In genomic region chr1:66678151-66678550, GRCh38 we compare ENCODE assay signal across 24 cellular contexts.
DNase-seq lines count a peak whose midpoint lies in the region; ATAC-seq and TF ChIP-seq lines count a peak whose summit lies in the region.
"Had no signal": no experiment of that assay in that cellular context is flagged by ENCODE, and none has a peak within 500 bp of the region (broad histone marks: within the 10 kb centered on the region; RNA-seq: fewer than 3 reads in every experiment).

No MANE protein-coding gene starts in this region.

- H3K4me3 ChIP-seq in RWPE2 (ENCODE audit: severe bottlenecking) (no peak overlapping the region), thoracic aorta (no peak overlapping the region)
- H3K4me3 ChIP-seq: MG63, SJCRH30 had no signal

- H3K36me3 ChIP-seq in RWPE2 (ENCODE audit: low read depth): no peaks in the 10 kb centered on the region
- no peaks in the 10 kb centered on the region for H3K36me3 ChIP-seq in thoracic aorta
- H3K36me3 ChIP-seq: MG63, SJCRH30 had no signal

- no peak for TF ChIP-seq CTCF in RWPE2 (IDR thresholded peaks at IDR 0.05; ENCODE audit: poor library complexity, severe bottlenecking)
- TF ChIP-seq CTCF in thoracic aorta (IDR thresholded peaks at IDR 0.05): no peak

- no peak for ATAC-seq in RWPE2 (ENCODE audit: low read depth)
- ATAC-seq in thoracic aorta (ENCODE audit: insufficient number of reproducible peaks, low FRiP score, low read depth): no peak
- ATAC-seq: CD8-positive, alpha-beta T cell; HCT116; Panc1 had no signal

- H3K4me1 ChIP-seq in RWPE2 (ENCODE audit: insufficient read depth, poor library complexity, severe bottlenecking) (no peaks in the 10 kb centered on the region), thoracic aorta (ENCODE audit: control insufficient read depth in 1 of 2, low read depth in 2 of 2) (peaks cover 24 to 51% of the 10 kb centered on the region in 2 donors)
- H3K4me1 ChIP-seq: Caco-2, SJCRH30 had no signal

- DNase-seq in EH (ENCODE audit: low read depth): peak; percentile 18
- no peak for DNase-seq in RWPE2 (ENCODE audit: low spot score)
- DNase-seq in dermis blood vessel endothelial cell: peak; percentile 2
- no peak for DNase-seq in thoracic aorta (ENCODE audit: low spot score)
- DNase-seq in EL: no peak
- DNase-seq in NCI-H2196 (lab: John Stamatoyannopoulos, UW; ENCODE audit: unreplicated experiment): no peak
- no peak for DNase-seq in KG1 (lab: John Stamatoyannopoulos, UW)
- DNase-seq: Caco-2; CD8-positive, alpha-beta T cell; GF-D8; KBM-7; MG63; NCI-H1048; NCI-H1417 treated with DMSO at 0.1 percent for 48 hours; NCI-H1694 treated with DMSO at 0.1 percent for 48 hours; NCI-H2081; NCI-H226; NCI-H510A; NCI-H69; SJCRH30 had no signal

- H3K27me3 ChIP-seq in RWPE2 (ENCODE audit: insufficient read depth, poor library complexity, severe bottlenecking): no peaks in the 10 kb centered on the region
- no peaks in the 10 kb centered on the region for H3K27me3 ChIP-seq in thoracic aorta (replicated peaks; ENCODE audit: insufficient read depth)
- H3K27me3 ChIP-seq: MG63, SJCRH30 had no signal

- H3K27ac ChIP-seq in RWPE2 (ENCODE audit: poor library complexity, severe bottlenecking): peak overlapping the region; percentile 74
- H3K27ac ChIP-seq in thoracic aorta: peak overlapping the region; percentile 71 to 85
- H3K27ac ChIP-seq: C4-2B, RWPE1, SJCRH30 had no signal

- no peaks in the 10 kb centered on the region for H3K9me3 ChIP-seq in RWPE2 (ENCODE audit: severe bottlenecking)
- no peaks in the 10 kb centered on the region for H3K9me3 ChIP-seq in thoracic aorta
- H3K9me3 ChIP-seq: Caco-2, MG63, SJCRH30 had no signal

Comparison
In these comparisons a context has a peak if more than half of its experiments do, and no peak if none do; other contexts are left out.
1. DNase-seq: peak in EH (single experiment) and dermis blood vessel endothelial cell (single experiment); none in RWPE2 (single experiment), thoracic aorta (single experiment), EL (single experiment), NCI-H2196 (single experiment) and KG1 (single experiment).